Comparison of ENCODE assay signal across 24 cellular contexts in genomic region chr1:234713859-234714258, GRCh38.
DNase-seq lines count a peak whose midpoint lies in the region; ATAC-seq, FAIRE-seq and TF ChIP-seq lines count a peak whose summit lies in the region.
"Had no signal": no experiment of that assay in that cellular context is flagged by ENCODE, and none has a peak within 500 bp of the region (broad histone marks: within the 10 kb centered on the region; RNA-seq: fewer than 3 reads in every experiment).

No MANE protein-coding gene starts in this region.

- intact Hi-C loops in K562 (cut with micrococcal nuclease) (no loop called here), HepG2 (cut with micrococcal nuclease; ENCODE audit: unreplicated experiment) (no loop called here)

- no peak overlapping the region for H2BK15ac ChIP-seq in neuronal stem cell (ENCODE audit: low read length)

- H2AK5ac ChIP-seq in neuronal stem cell (ENCODE audit: low read depth, low read length) = no peak overlapping the region

- POLR2A ChIA-PET in K562 (lab: Yijun Ruan, JAX) (interaction anchor here (0.8 to 3.5 kb wide), 3 partner anchors 10 to 428 kb away, joined by 4 to 18 read pairs (median 11); no protein-coding TSS in a partner anchor), HepG2 (lab: Yijun Ruan, JAX) (interaction anchor here (1.8 to 19.4 kb wide), 8 partner anchors 10 to 262 kb away, joined by 10 to 1137 read pairs (median 88); partner anchors contain the start of gene IRF2BP2)

- peaks cover 3% of the 10 kb centered on the region for H3K9me1 ChIP-seq in K562 (ENCODE audit: control insufficient read depth, insufficient read depth, low read length)

- FAIRE-seq in K562 (lab: Jason Lieb, UNC) (no peak), HepG2 (lab: Jason Lieb, UNC) (no peak)
- FAIRE-seq: GM12892, RCC 7860 had no signal

- WGBS in K562 (ENCODE audit: insufficient coverage, low coverage, missing lambda C conversion rate) = 62% methylated on average over 5 of the region's 5 CpGs
- WGBS in HepG2 (ENCODE audit: low lambda C conversion rate) = 96% methylated on average over 5 of the region's 5 CpGs
- no CpG with 5 or more reads among the region's 5 CpGs for WGBS in neuronal stem cell (ENCODE audit: extremely low coverage in 2 of 2, insufficient read length in 2 of 2, insufficient replicate concordance in 1 of 2), 2 donors

- H3K79me2 ChIP-seq in K562 (ENCODE audit: control insufficient read depth, insufficient read depth, low read length) (no peaks in the 10 kb centered on the region), HepG2 (ENCODE audit: insufficient read depth, low read length) (peaks cover 45% of the 10 kb centered on the region)

- H3K27ac ChIP-seq in K562 (ENCODE audit: extremely low read depth, low read depth, low read length) (no peak overlapping the region), HepG2 (ENCODE audit: extremely low read length, insufficient read depth, low read length) (no peak overlapping the region), neuronal stem cell (replicated peaks; ENCODE audit: low read length) (no peak overlapping the region)
- H3K27ac ChIP-seq: 22Rv1, C4-2B had no signal

- H4K8ac ChIP-seq in neuronal stem cell (ENCODE audit: low read depth, low read length) = no peak overlapping the region

- DNase-seq in NK-92 treated with Interleukin-12 subunit alpha and Interleukin-12 subunit beta, amount 100 ng/mL, for 24 hours (lab: John Stamatoyannopoulos, UW) = peak; percentile 13
- DNase-seq in NK-92 (lab: John Stamatoyannopoulos, UW; ENCODE audit: unreplicated experiment) (no peak), K562 (ENCODE audit: extremely low read depth in 1 of 4, low spot score in 3 of 4) (no peak), HepG2 (ENCODE audit: low spot score) (no peak), neuronal stem cell (ENCODE audit: low spot score) (no peak), pons (ENCODE audit: low spot score) (no peak), KBM-7 (no peak)
- DNase-seq: CD8-positive, alpha-beta T cell; DMS 273 treated with DMSO at 0.1 percent for 48 hours; DMS79 treated with DMSO at 0.1 percent for 48 hours; MV-4-11; NCI-H1105; NCI-H1436 treated with DMSO at 0.1 percent for 48 hours; NCI-H187 treated with DMSO at 0.1 percent for 48 hours; NCI-H2107; NCI-H524 treated with DMSO at 0.1 percent for 48 hours; OCI-M1; SK-N-SH had no signal

- H2AFZ ChIP-seq in K562 (ENCODE audit: low read depth, low read length) = no peak overlapping the region
- H2AFZ ChIP-seq in HepG2 (ENCODE audit: low read length) = no peak overlapping the region
- H2AFZ ChIP-seq in neuronal stem cell (ENCODE audit: low read length) = peak overlapping the region; percentile 49

- H3K27me3 ChIP-seq in K562 (ENCODE audit: control insufficient read depth in 2 of 2, insufficient read depth in 2 of 2, low read length in 2 of 2) (no peaks in the 10 kb centered on the region), HepG2 (ENCODE audit: control insufficient read depth in 1 of 2, insufficient read depth in 2 of 2, low read length in 2 of 2) (no peaks in the 10 kb centered on the region; a peak in 1 of 5 replicates), neuronal stem cell (ENCODE audit: control insufficient read depth in 3 of 3, insufficient read depth in 3 of 3, low read depth in 1 of 3, low read length in 3 of 3) (no peaks in the 10 kb centered on the region)

- BruUV-seq in K562 (replicated peaks; lab: Mats Ljungman, UMichigan) = no TSS peak
- BruUV-seq in HepG2 (replicated peaks; lab: Mats Ljungman, UMichigan) = no TSS peak

- no peaks in the 10 kb centered on the region for H3K36me3 ChIP-seq in K562 (ENCODE audit: control insufficient read depth, insufficient read depth, low read length)
- no peaks in the 10 kb centered on the region for H3K36me3 ChIP-seq in HepG2 (replicated peaks in 1 of 2; ENCODE audit: control insufficient read depth in 1 of 2, insufficient read depth in 2 of 2, low read length in 2 of 2)
- no peaks in the 10 kb centered on the region for H3K36me3 ChIP-seq in neuronal stem cell (replicated peaks in 1 of 2; ENCODE audit: control insufficient read depth in 2 of 2, insufficient read depth in 2 of 2, low read length in 2 of 2)

- no peak for TF ChIP-seq EP300 in K562 (IDR thresholded peaks at IDR 0.05; ENCODE audit: low read length)
- TF ChIP-seq EP300 in HepG2 (IDR thresholded peaks at IDR 0.05; ENCODE audit: low read depth in 2 of 2, low read length in 2 of 2) = no peak
- TF ChIP-seq EP300 in HepG2 (CRISPR knock-in tag; IDR thresholded peaks at IDR 0.05; ENCODE audit: borderline replicate concordance) = no peak

- H3K4me2 ChIP-seq in K562 (ENCODE audit: insufficient read depth, low read length) = no peak overlapping the region
- H3K4me2 ChIP-seq in HepG2 (ENCODE audit: low read depth, low read length) = peak overlapping the region; percentile 99
- H3K4me2 ChIP-seq in neuronal stem cell (ENCODE audit: insufficient read depth, low read length, poor library complexity, severe bottlenecking) = no peak overlapping the region
- H3K4me2 ChIP-seq: SK-N-SH had no signal

- H3K9ac ChIP-seq in K562 (ENCODE audit: insufficient read depth in 1 of 2, low read depth in 2 of 2, low read length in 2 of 2) = no peak overlapping the region
- H3K9ac ChIP-seq in HepG2 (ENCODE audit: insufficient read depth, low read depth, low read length) = peak overlapping the region; percentile 98; the same call in 1 of the 2 replicates
- no peak overlapping the region for H3K9ac ChIP-seq in neuronal stem cell (ENCODE audit: low read depth, low read length, poor library complexity)
- H3K9ac ChIP-seq: SK-N-SH had no signal

- no peak overlapping the region for H4K91ac ChIP-seq in neuronal stem cell (ENCODE audit: low read depth, low read length, poor library complexity)

- peak overlapping the region; percentile 5 for H3K18ac ChIP-seq in neuronal stem cell (ENCODE audit: low read length)

- H3K79me1 ChIP-seq in neuronal stem cell (ENCODE audit: low read depth, low read length) = no peaks in the 10 kb centered on the region

- no peak overlapping the region for H2BK120ac ChIP-seq in neuronal stem cell (ENCODE audit: low read depth, low read length)

- H2BK5ac ChIP-seq in neuronal stem cell (ENCODE audit: low read length) = no peak overlapping the region

- no peak overlapping the region for H3K14ac ChIP-seq in neuronal stem cell (ENCODE audit: low read length)

- in situ Hi-C loops in K562 (cut with MboI) (no loop called here), HepG2 (cut with HindIII; ENCODE audit: extremely low pct_ligation_motif_present, low pct_unique_long_range_greater_than_20kb) (loop anchor here (10.0 kb wide), 1 partner anchor 219 kb away; no protein-coding TSS in a partner anchor), KBM-7 (cut with MboI; ENCODE audit: low pct_unique_long_range_greater_than_20kb, low sequenced_read_pairs) (no loop called here)

- TF ChIP-seq POLR2A in K562 (conservative IDR thresholded peaks at IDR 0.05) (no peak), HepG2 (IDR thresholded peaks at IDR 0.05; ENCODE audit: insufficient read depth in 1 of 2, low read depth in 2 of 2, low read length in 2 of 2) (no peak; a peak in 1 of 4 replicates)

- TF ChIP-seq RAD21 in K562 (CRISPR knock-in tag; conservative IDR thresholded peaks at IDR 0.05 in 1 of 2, IDR thresholded peaks at IDR 0.05 in 1 of 2) (no peak), HepG2 (CRISPR knock-in tag; IDR thresholded peaks at IDR 0.05) (no peak)

- H3K4me1 ChIP-seq in K562 (replicated peaks in 1 of 2; ENCODE audit: control insufficient read depth in 2 of 2, insufficient read depth in 2 of 2, low read length in 2 of 2) (peaks cover 23 to 33% of the 10 kb centered on the region in 2 experiments), HepG2 (ENCODE audit: insufficient read depth, low read length) (peaks cover 78% of the 10 kb centered on the region), neuronal stem cell (ENCODE audit: control insufficient read depth in 2 of 2, insufficient read depth in 1 of 2, low read depth in 1 of 2, low read length in 2 of 2) (peaks cover 2 to 18% of the 10 kb centered on the region in 2 donors)

- H3K9me3 ChIP-seq in K562 (replicated peaks; ENCODE audit: control insufficient read depth, insufficient read depth, low read depth, low read length) (no peaks in the 10 kb centered on the region), HepG2 (ENCODE audit: low read length) (no peaks in the 10 kb centered on the region), neuronal stem cell (replicated peaks in 1 of 2; ENCODE audit: control insufficient read depth in 2 of 2, insufficient read depth in 1 of 2, low read depth in 1 of 2, low read length in 2 of 2) (peaks cover 0 to 2% of the 10 kb centered on the region in 2 donors)
- H3K9me3 ChIP-seq: SK-N-SH had no signal

- H4K20me1 ChIP-seq in K562 (replicated peaks; ENCODE audit: control insufficient read depth, insufficient read depth, low read length) (no peaks in the 10 kb centered on the region), HepG2 (ENCODE audit: insufficient read depth, low read length) (no peaks in the 10 kb centered on the region)

- H3K4me3 ChIP-seq in K562 (no peak overlapping the region), HepG2 (replicated peaks in 1 of 3; ENCODE audit: insufficient read depth in 1 of 3, low read depth in 2 of 3, low read length in 3 of 3) (no peak overlapping the region), neuronal stem cell (ENCODE audit: low read length in 2 of 2) (no peak overlapping the region)

- CTCF ChIA-PET in K562 (lab: Yijun Ruan, JAX; ENCODE audit: low intra/inter-chr PET ratio) (no interaction called here), HepG2 (lab: Yijun Ruan, JAX; ENCODE audit: low intra/inter-chr PET ratio, low total read pairs) (no interaction called here)

- ATAC-seq in K562 (no peak), HepG2 (no peak), HG02870 (IDR thresholded peaks at IDR 0.05; ENCODE audit: unreplicated experiment) (no peak)
- ATAC-seq: CD8-positive, alpha-beta T cell; HCT116 had no signal

- H3K23ac ChIP-seq in neuronal stem cell (ENCODE audit: low read depth, low read length, poor library complexity) = no peak overlapping the region

- TF ChIP-seq CTCF in K562 (IDR thresholded peaks at IDR 0.05 in 2 of 3, conservative IDR thresholded peaks at IDR 0.05 in 1 of 3; ENCODE audit: insufficient read depth in 2 of 3, low read depth in 1 of 3, low read length in 3 of 3) = no peak
- no peak for TF ChIP-seq CTCF in HepG2 (CRISPR knock-in tag; IDR thresholded peaks at IDR 0.05)

- H2BK12ac ChIP-seq in neuronal stem cell (ENCODE audit: low read length) = no peak overlapping the region

- no peak overlapping the region for H3K4ac ChIP-seq in neuronal stem cell (ENCODE audit: low read length)

TF ChIP-seq in K562, 482 proteins besides CTCF, POLR2A, EP300 and RAD21:
- TF ChIP-seq CBFB (CRISPR knock-in tag; IDR thresholded peaks at IDR 0.05) (0 out of 2 replicates have a peak, but pooled peaks have one; percentile 31), SMARCE1 (IDR thresholded peaks at IDR 0.05) (no peak), CAMTA2 (CRISPR knock-in tag; conservative IDR thresholded peaks at IDR 0.05) (no peak), XRCC5 (IDR thresholded peaks at IDR 0.05; ENCODE audit: low read depth, low read length) (no peak)

TF ChIP-seq in HepG2, 621 proteins besides CTCF, POLR2A, EP300 and RAD21 (continues in another document):
- TF ChIP-seq TEAD3 (CRISPR knock-in tag; optimal IDR thresholded peaks at IDR 0.05; ENCODE audit: borderline replicate concordance) = peak; percentile 16
- TF ChIP-seq FOXA3 (CRISPR knock-in tag; IDR thresholded peaks at IDR 0.05) = no peak
- TF ChIP-seq FIP1L1 (IDR thresholded peaks at IDR 0.05; ENCODE audit: borderline replicate concordance, insufficient read depth, low read depth, low read length) = no peak
- TF ChIP-seq TOPORS (CRISPR knock-in tag; IDR thresholded peaks at IDR 0.05) = no peak
